In genomic region chr20:62321521-62321948, GRCh38 we compare ENCODE assay signal across 11 cellular contexts. TPM values are rescaled to one million over a fixed set of nuclear protein-coding genes. Genes with fewer than 3 reads are reported as not detected.
DNase-seq lines count a peak whose midpoint lies in the region; ATAC-seq, FAIRE-seq and TF ChIP-seq lines count a peak whose summit lies in the region.
"Had no signal": no experiment of that assay in that cellular context is flagged by ENCODE, and none has a peak within 500 bp of the region (broad histone marks: within the 10 kb centered on the region; RNA-seq: fewer than 3 reads in every experiment).

No MANE protein-coding gene starts in this region.

- in situ Hi-C loops in SK-MEL-5 (cut with HindIII; ENCODE audit: low pct_unique_long_range_greater_than_20kb, low sequenced_read_pairs) = no loop called here

- peaks cover 12 to 32% of the 10 kb centered on the region in 2 donors for H3K36me3 ChIP-seq in kidney (ENCODE audit: control insufficient read depth in 1 of 2, insufficient read depth in 2 of 2, low read length in 2 of 2)

- no peak for FAIRE-seq in kidney (lab: Jason Lieb, UNC)

- no peak overlapping the region for H3K9ac ChIP-seq in kidney (ENCODE audit: low read length in 2 of 2)

- H3K9me3 ChIP-seq in kidney (ENCODE audit: control insufficient read depth in 1 of 2, low read length in 2 of 2) = no peaks in the 10 kb centered on the region

- TF ChIP-seq CTCF in 22Rv1 (IDR thresholded peaks at IDR 0.05) (no peak), kidney (IDR thresholded peaks at IDR 0.05; ENCODE audit: borderline replicate concordance, extremely low read depth, insufficient read depth) (no peak)

- no peak for ATAC-seq in HG03097 (IDR thresholded peaks at IDR 0.05; ENCODE audit: low FRiP score, unreplicated experiment)

- H3K27ac ChIP-seq in 22Rv1 (0 out of 2 replicates have a peak overlapping the region, but pooled peaks have one; percentile 12), kidney (ENCODE audit: low read depth in 2 of 2, low read length in 2 of 2) (no peak overlapping the region)

- DNase-seq in GM03348 (ENCODE audit: low spot score) (peak; percentile 35), SK-MEL-5 (ENCODE audit: low read depth, low spot score) (peak; percentile 56), germinal center (ENCODE audit: low spot score) (peak; percentile 57), cortex of kidney (lab: John Stamatoyannopoulos, UW) (no peak), kidney (no peak)
- no peak for DNase-seq in activated effector memory CD4-positive, alpha-beta T cell treated with anti-CD3 and anti-CD28 coated beads, Interleukin-2, amount 50 U/mL, for 16 hours
- DNase-seq: DMS79 treated with DMSO at 0.1 percent for 48 hours, kidney glomerular epithelial cell, NCI-H1105 treated with DMSO at 0.1 percent for 48 hours had no signal

- intact Hi-C loops in kidney (cut with DNase I) = no loop called here

- H3K4me3 ChIP-seq in kidney (ENCODE audit: low read length in 2 of 2) = no peak overlapping the region

- no peaks in the 10 kb centered on the region for H3K4me1 ChIP-seq in kidney (ENCODE audit: control insufficient read depth in 1 of 2, insufficient read depth in 1 of 2, low read depth in 1 of 2, low read length in 2 of 2)

RNA-seq across cellular contexts. Expression of gene ADRM1, which starts 18.7 kb away (rescaled TPM):
- total RNA-seq in SK-MEL-5 (2014; rRNA removed; shearing (Covaris generic)) = 173 and 200 TPM in 2 replicates
- 229 and 252 TPM in 2 replicates for polyA plus RNA-seq in SK-MEL-5 (2015; cell fraction: cytosol; rRNA removed)
- polyA plus RNA-seq in SK-MEL-5 (2015; cell fraction: nucleus; rRNA removed) = 83.0 and 101 TPM in 2 replicates
- 64.4 TPM for total RNA-seq in kidney
- polyA plus RNA-seq in kidney (ENCODE audit: insufficient read depth, low read depth, low replicate concordance) = 79.4 TPM

RNA-seq across cellular contexts. Expression of gene LAMA5, which starts 45.6 kb away (rescaled TPM):
- total RNA-seq in SK-MEL-5 (2014; rRNA removed; shearing (Covaris generic)) = 4.1 and 6.8 TPM in 2 replicates
- 20.9 and 24.3 TPM in 2 replicates for polyA plus RNA-seq in SK-MEL-5 (2015; cell fraction: cytosol; rRNA removed)
- polyA plus RNA-seq in SK-MEL-5 (2015; cell fraction: nucleus; rRNA removed) = 103 and 129 TPM in 2 replicates
- total RNA-seq in kidney = 342 TPM
- polyA plus RNA-seq in kidney (ENCODE audit: insufficient read depth, low read depth, low replicate concordance) = 94.0 TPM

Comparison
In these comparisons a context has a peak if more than half of its experiments do, and no peak if none do; other contexts are left out.
1. DNase-seq: peak in GM03348 (single experiment), SK-MEL-5 (single experiment) and germinal center (single experiment); none in activated effector memory CD4-positive, alpha-beta T cell treated with anti-CD3 and anti-CD28 coated beads, Interleukin-2, amount 50 U/mL, for 16 hours (single experiment), cortex of kidney (single experiment) and kidney (single experiment).
2. RNA of gene LAMA5, which starts 45.6 kb away (total RNA-seq): 342 TPM in kidney (single experiment); 4.1 to 6.8 TPM in SK-MEL-5; every median in the first group is over 10 times any median in the second.